ENCODE assay signal across 1 cellular context in the genomic region with DNA sequence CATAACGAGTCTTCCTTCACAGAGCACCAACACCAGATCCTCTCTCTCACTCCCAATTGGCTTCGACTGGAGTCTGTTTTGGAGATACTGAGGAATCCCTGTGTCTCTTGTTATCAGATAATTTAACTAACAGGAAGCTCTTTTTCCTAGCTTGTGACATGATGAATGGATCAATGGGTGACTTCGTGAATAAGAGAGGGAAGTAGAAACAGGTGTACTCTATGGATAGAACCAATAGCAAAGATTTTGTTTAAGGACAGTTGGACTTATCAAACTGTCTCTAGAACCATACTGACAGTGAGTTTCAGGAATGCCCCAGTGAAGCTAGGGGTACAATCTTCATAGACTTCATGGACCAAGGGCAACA.
TF ChIP-seq lines count a peak whose summit lies in the region.

No MANE protein-coding gene starts in this region.

TF ChIP-seq in IMR-90, 13 proteins besides CTCF, POLR2A, EP300 and RAD21:
- TF ChIP-seq MAZ (IDR thresholded peaks at IDR 0.05; ENCODE audit: borderline replicate concordance, low read depth, low read length) (no peak), SMC3 (IDR thresholded peaks at IDR 0.05; ENCODE audit: low read depth, low read length) (no peak), NFE2L2 (IDR thresholded peaks at IDR 0.05; ENCODE audit: low read depth, low read length) (no peak), MAFK (IDR thresholded peaks at IDR 0.05; ENCODE audit: low read depth, low read length) (no peak), BHLHE40 (IDR thresholded peaks at IDR 0.05; ENCODE audit: low read depth, low read length) (no peak), CHD1 (IDR thresholded peaks at IDR 0.05; ENCODE audit: low read depth, low read length) (no peak), CEBPB (IDR thresholded peaks at IDR 0.05; ENCODE audit: low read depth, low read length) (no peak), RCOR1 (IDR thresholded peaks at IDR 0.05; ENCODE audit: insufficient replicate concordance, low read length) (no peak), RFX5 (IDR thresholded peaks at IDR 0.05; ENCODE audit: low read depth, low read length) (no peak), FOS (IDR thresholded peaks at IDR 0.05; ENCODE audit: low read depth, low read length) (no peak), MXI1 (IDR thresholded peaks at IDR 0.05; ENCODE audit: borderline replicate concordance, low read depth, low read length) (no peak)
- TF ChIP-seq, protein P1, sequence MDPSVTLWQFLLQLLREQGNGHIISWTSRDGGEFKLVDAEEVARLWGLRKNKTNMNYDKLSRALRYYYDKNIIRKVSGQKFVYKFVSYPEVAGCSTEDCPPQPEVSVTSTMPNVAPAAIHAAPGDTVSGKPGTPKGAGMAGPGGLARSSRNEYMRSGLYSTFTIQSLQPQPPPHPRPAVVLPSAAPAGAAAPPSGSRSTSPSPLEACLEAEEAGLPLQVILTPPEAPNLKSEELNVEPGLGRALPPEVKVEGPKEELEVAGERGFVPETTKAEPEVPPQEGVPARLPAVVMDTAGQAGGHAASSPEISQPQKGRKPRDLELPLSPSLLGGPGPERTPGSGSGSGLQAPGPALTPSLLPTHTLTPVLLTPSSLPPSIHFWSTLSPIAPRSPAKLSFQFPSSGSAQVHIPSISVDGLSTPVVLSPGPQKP (IDR thresholded peaks at IDR 0.05; ENCODE audit: borderline replicate concordance, low read depth, low read length), result no peak
- TF ChIP-seq, protein P2, sequence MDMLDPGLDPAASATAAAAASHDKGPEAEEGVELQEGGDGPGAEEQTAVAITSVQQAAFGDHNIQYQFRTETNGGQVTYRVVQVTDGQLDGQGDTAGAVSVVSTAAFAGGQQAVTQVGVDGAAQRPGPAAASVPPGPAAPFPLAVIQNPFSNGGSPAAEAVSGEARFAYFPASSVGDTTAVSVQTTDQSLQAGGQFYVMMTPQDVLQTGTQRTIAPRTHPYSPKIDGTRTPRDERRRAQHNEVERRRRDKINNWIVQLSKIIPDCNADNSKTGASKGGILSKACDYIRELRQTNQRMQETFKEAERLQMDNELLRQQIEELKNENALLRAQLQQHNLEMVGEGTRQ (IDR thresholded peaks at IDR 0.05; ENCODE audit: low read depth, low read length), result no peak
